Comparison of ENCODE assay signal across 8 cellular contexts in genomic region chr13:98977568-98978270, GRCh38. TPM values are rescaled to one million over a fixed set of nuclear protein-coding genes. Genes with fewer than 3 reads are reported as not detected.
DNase-seq lines count a peak whose midpoint lies in the region; ATAC-seq and TF ChIP-seq lines count a peak whose summit lies in the region.

A gene with protein sequence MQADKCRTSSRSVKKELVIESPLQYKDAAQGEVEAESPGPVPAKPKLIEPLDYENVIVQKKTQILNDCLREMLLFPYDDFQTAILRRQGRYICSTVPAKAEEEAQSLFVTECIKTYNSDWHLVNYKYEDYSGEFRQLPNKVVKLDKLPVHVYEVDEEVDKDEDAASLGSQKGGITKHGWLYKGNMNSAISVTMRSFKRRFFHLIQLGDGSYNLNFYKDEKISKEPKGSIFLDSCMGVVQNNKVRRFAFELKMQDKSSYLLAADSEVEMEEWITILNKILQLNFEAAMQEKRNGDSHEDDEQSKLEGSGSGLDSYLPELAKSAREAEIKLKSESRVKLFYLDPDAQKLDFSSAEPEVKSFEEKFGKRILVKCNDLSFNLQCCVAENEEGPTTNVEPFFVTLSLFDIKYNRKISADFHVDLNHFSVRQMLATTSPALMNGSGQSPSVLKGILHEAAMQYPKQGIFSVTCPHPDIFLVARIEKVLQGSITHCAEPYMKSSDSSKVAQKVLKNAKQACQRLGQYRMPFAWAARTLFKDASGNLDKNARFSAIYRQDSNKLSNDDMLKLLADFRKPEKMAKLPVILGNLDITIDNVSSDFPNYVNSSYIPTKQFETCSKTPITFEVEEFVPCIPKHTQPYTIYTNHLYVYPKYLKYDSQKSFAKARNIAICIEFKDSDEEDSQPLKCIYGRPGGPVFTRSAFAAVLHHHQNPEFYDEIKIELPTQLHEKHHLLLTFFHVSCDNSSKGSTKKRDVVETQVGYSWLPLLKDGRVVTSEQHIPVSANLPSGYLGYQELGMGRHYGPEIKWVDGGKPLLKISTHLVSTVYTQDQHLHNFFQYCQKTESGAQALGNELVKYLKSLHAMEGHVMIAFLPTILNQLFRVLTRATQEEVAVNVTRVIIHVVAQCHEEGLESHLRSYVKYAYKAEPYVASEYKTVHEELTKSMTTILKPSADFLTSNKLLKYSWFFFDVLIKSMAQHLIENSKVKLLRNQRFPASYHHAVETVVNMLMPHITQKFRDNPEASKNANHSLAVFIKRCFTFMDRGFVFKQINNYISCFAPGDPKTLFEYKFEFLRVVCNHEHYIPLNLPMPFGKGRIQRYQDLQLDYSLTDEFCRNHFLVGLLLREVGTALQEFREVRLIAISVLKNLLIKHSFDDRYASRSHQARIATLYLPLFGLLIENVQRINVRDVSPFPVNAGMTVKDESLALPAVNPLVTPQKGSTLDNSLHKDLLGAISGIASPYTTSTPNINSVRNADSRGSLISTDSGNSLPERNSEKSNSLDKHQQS (N-terminal part only) (minus strand): TSS chr13:98978064. CDS start chr13:98977909, 155 bp downstream.

- POLR2A ChIA-PET in A673 (lab: Charles Lee; ENCODE audit: low non-redundant PET) = interaction anchor here (0.6 kb wide), 1 partner anchor 50 kb away, joined by 3 read pairs; no protein-coding TSS in a partner anchor

- peak within 1 kb of the TSS; percentile 83 for H3K4me2 ChIP-seq in smooth muscle cell

- no peak within 1 kb of the TSS for H2AFZ ChIP-seq in ACC112 (ENCODE audit: low read length, unreplicated experiment)
- peak within 1 kb of the TSS; percentile 2 for H2AFZ ChIP-seq in smooth muscle cell (ENCODE audit: low read depth)

- peak within 1 kb of the TSS; percentile 50; the same call in 1 of the 2 replicates for H3K27ac ChIP-seq in ACC112 (ENCODE audit: low read depth, low read length)
- peak within 1 kb of the TSS; percentile 70 for H3K27ac ChIP-seq in smooth muscle cell (ENCODE audit: low read depth)
- H3K27ac ChIP-seq in A673 (ENCODE audit: low read depth, low read length, poor library complexity, severe bottlenecking) = no peak within 1 kb of the TSS

- H3K79me2 ChIP-seq in ACC112 (ENCODE audit: control insufficient read depth, insufficient read depth, low read length, unreplicated experiment) (no peaks in the 10 kb centered on the region), smooth muscle cell (ENCODE audit: low read depth) (no peaks in the 10 kb centered on the region)

- H3K9me3 ChIP-seq in MG63 (no peaks in the 10 kb centered on the region), smooth muscle cell (replicated peaks; ENCODE audit: low read depth) (no peaks in the 10 kb centered on the region), A673 (ENCODE audit: low read depth, low read length, poor library complexity, severe bottlenecking) (no peaks in the 10 kb centered on the region)

- DNase-seq in MG63 = peak; percentile 51
- peak; percentile 12 for DNase-seq in cerebellum (ENCODE audit: low spot score)
- DNase-seq in left colon = peak; percentile 42 to 47
- DNase-seq in smooth muscle cell (lab: John Stamatoyannopoulos, UW; ENCODE audit: unreplicated experiment) = peak; percentile 5
- no peak for DNase-seq in activated CD4-positive, CD25-positive, alpha-beta regulatory T cell (lab: John Stamatoyannopoulos, UW)
- DNase-seq in A673 (ENCODE audit: low spot score) = no peak

- intact Hi-C loops in left colon (cut with DNase I, micrococcal nuclease) (no loop called here), A673 (cut with micrococcal nuclease; ENCODE audit: unreplicated experiment) (no loop called here)

- H3K4me1 ChIP-seq in ACC112 (ENCODE audit: control insufficient read depth, insufficient read depth, low read length, unreplicated experiment) (peaks cover 11% of the 10 kb centered on the region), smooth muscle cell (ENCODE audit: low read depth) (peaks cover 32% of the 10 kb centered on the region), A673 (ENCODE audit: insufficient read depth, low read length, poor library complexity, severe bottlenecking) (peaks cover 33% of the 10 kb centered on the region)

- H3K36me3 ChIP-seq in ACC112 (ENCODE audit: insufficient read depth, low read length) = no peaks in the 10 kb centered on the region
- no peaks in the 10 kb centered on the region for H3K36me3 ChIP-seq in MG63
- no peaks in the 10 kb centered on the region for H3K36me3 ChIP-seq in smooth muscle cell (ENCODE audit: low read depth)
- H3K36me3 ChIP-seq in A673 (ENCODE audit: insufficient read depth, low read length, poor library complexity, severe bottlenecking) = no peaks in the 10 kb centered on the region

- no peaks in the 10 kb centered on the region for H4K20me1 ChIP-seq in smooth muscle cell (ENCODE audit: low read depth)

- H3K27me3 ChIP-seq in ACC112 (ENCODE audit: insufficient read depth, low read length) = no peaks in the 10 kb centered on the region
- no peaks in the 10 kb centered on the region for H3K27me3 ChIP-seq in MG63
- no peaks in the 10 kb centered on the region for H3K27me3 ChIP-seq in smooth muscle cell (ENCODE audit: low read depth)
- H3K27me3 ChIP-seq in A673 (replicated peaks; ENCODE audit: insufficient read depth, low read depth, low read length, poor library complexity) = no peaks in the 10 kb centered on the region

- H3K4me3 ChIP-seq in ACC112 (ENCODE audit: low read depth, low read length) = peak within 1 kb of the TSS; percentile 77
- peak within 1 kb of the TSS; percentile 27 for H3K4me3 ChIP-seq in MG63
- H3K4me3 ChIP-seq in smooth muscle cell = peak within 1 kb of the TSS; percentile 35
- no peak within 1 kb of the TSS for H3K4me3 ChIP-seq in A673 (ENCODE audit: low read depth, low read length, poor library complexity, severe bottlenecking)

- peak within 1 kb of the TSS; percentile 10 for H3K9ac ChIP-seq in smooth muscle cell (ENCODE audit: low read depth)

- peak; percentile 95 for ATAC-seq in left colon
- no peak for ATAC-seq in HG03378 (IDR thresholded peaks at IDR 0.05; ENCODE audit: unreplicated experiment)

- WGBS in smooth muscle cell (ENCODE audit: low lambda C conversion rate) = 42% methylated on average over 16 of the region's 16 CpGs

- TF ChIP-seq CTCF in smooth muscle cell (IDR thresholded peaks at IDR 0.05; ENCODE audit: borderline replicate concordance, insufficient read depth, poor library complexity, severe bottlenecking) (no peak), A673 (conservative IDR thresholded peaks at IDR 0.05; ENCODE audit: low read depth, low read length) (no peak)

- CTCF ChIA-PET in A673 (lab: Charles Lee) = no interaction called here

- BruUV-seq in A673 (replicated peaks; lab: Mats Ljungman, UMichigan) = no TSS peak

- peaks cover 19% of the 10 kb centered on the region for H3F3A ChIP-seq in smooth muscle cell (ENCODE audit: low read depth)

RNA-seq across cellular contexts. Expression of the gene that starts here (rescaled TPM):
- 1.7 and 2.1 TPM in 2 replicates for total RNA-seq in MG63 (2014; rRNA removed; shearing (Covaris generic); ENCODE audit: low replicate concordance)
- total RNA-seq in cerebellum (65.5 TPM), left colon (10 to 100 TPM; 50.0 to 60.4 TPM), smooth muscle cell (25.1 and 42.0 TPM in 2 replicates), A673 (2021) (4.2 and 4.5 TPM in 2 replicates)
- polyA plus RNA-seq in smooth muscle cell = 5.7 and 19.5 TPM in 2 replicates

Comparison
In these comparisons a context has a peak if more than half of its experiments do, and no peak if none do; other contexts are left out.
1. DNase-seq: peak in MG63 (single experiment), cerebellum (single experiment), left colon (2 of 2) and smooth muscle cell (single experiment); none in activated CD4-positive, CD25-positive, alpha-beta regulatory T cell (0 of 4) and A673 (single experiment).